Comparison of ENCODE assay signal across 1 cellular context in genomic region chr12:12872934-12873275, GRCh38.
TF ChIP-seq lines count a peak whose summit lies in the region.

No MANE protein-coding gene starts in this region.

TF ChIP-seq in SK-N-SH treated with all-trans-retinoic acid at 6 μM for 48 hours, 23 proteins besides CTCF, POLR2A, EP300 and RAD21 (continued from another document):
- no peak for TF ChIP-seq TSHZ2 (CRISPR knock-in tag; IDR thresholded peaks at IDR 0.05)
- TF ChIP-seq CSRNP3 (CRISPR knock-in tag; IDR thresholded peaks at IDR 0.05): no peak
- no peak for TF ChIP-seq ZNF565 (CRISPR knock-in tag; conservative IDR thresholded peaks at IDR 0.05; ENCODE audit: low read depth)
- TF ChIP-seq ARNTL (CRISPR knock-in tag; IDR thresholded peaks at IDR 0.05; ENCODE audit: borderline replicate concordance, low read depth): no peak
- TF ChIP-seq GLIS3 (CRISPR knock-in tag; IDR thresholded peaks at IDR 0.05): no peak
- TF ChIP-seq CREB5 (CRISPR knock-in tag; IDR thresholded peaks at IDR 0.05; ENCODE audit: low read depth): no peak
- no peak for TF ChIP-seq PATZ1 (CRISPR knock-in tag; IDR thresholded peaks at IDR 0.05; ENCODE audit: borderline replicate concordance)
- TF ChIP-seq TOX (CRISPR knock-in tag; IDR thresholded peaks at IDR 0.05; ENCODE audit: borderline replicate concordance): no peak
- no peak for TF ChIP-seq CSDC2 (CRISPR knock-in tag; IDR thresholded peaks at IDR 0.05)
- no peak for TF ChIP-seq TCF4 (CRISPR knock-in tag; IDR thresholded peaks at IDR 0.05; ENCODE audit: borderline replicate concordance)
- no peak for TF ChIP-seq ESRRG (CRISPR knock-in tag; IDR thresholded peaks at IDR 0.05)
- TF ChIP-seq SNAI2 (CRISPR knock-in tag; IDR thresholded peaks at IDR 0.05): no peak
- TF ChIP-seq ISL1 (CRISPR knock-in tag; IDR thresholded peaks at IDR 0.05): no peak
- no peak for TF ChIP-seq BACH2 (CRISPR knock-in tag; IDR thresholded peaks at IDR 0.05; ENCODE audit: borderline replicate concordance)
- TF ChIP-seq RARB (CRISPR knock-in tag; IDR thresholded peaks at IDR 0.05): no peak
